ENCODE assay signal across 10 cellular contexts in genomic region chr7:127396184-127396583, GRCh38. TPM values are rescaled to one million over a fixed set of nuclear protein-coding genes. Genes with fewer than 3 reads are reported as not detected.
DNase-seq lines count a peak whose midpoint lies in the region; ATAC-seq and TF ChIP-seq lines count a peak whose summit lies in the region.
"Had no signal": no experiment of that assay in that cellular context is flagged by ENCODE, and none has a peak within 500 bp of the region (broad histone marks: within the 10 kb centered on the region; RNA-seq: fewer than 3 reads in every experiment).

No MANE protein-coding gene starts in this region.

- peak; percentile 29 for ATAC-seq in GM18909 (IDR thresholded peaks at IDR 0.05; ENCODE audit: poor library complexity, unreplicated experiment)
- no peak for ATAC-seq in HG02870 (IDR thresholded peaks at IDR 0.05; ENCODE audit: unreplicated experiment)
- ATAC-seq in stimulated activated memory B cell treated with anti-CD40 and anti-IgM and Interleukin-4, amounts not matched to agents 10 μg/mL and 1 μg/mL and 100 μg/mL, for 72 hours = no peak
- no peak for ATAC-seq in GM19023 (IDR thresholded peaks at IDR 0.05; ENCODE audit: unreplicated experiment)
- ATAC-seq in esophagus mucosa = no peak

- H3K4me3 Mint-ChIP-seq in chondrocyte (ENCODE audit: unreplicated experiment) = no peak overlapping the region
- no peak overlapping the region for H3K4me3 Mint-ChIP-seq in stimulated activated memory B cell treated with anti-CD40 and anti-IgM and Interleukin-4, amounts not matched to agents 10 μg/mL and 1 μg/mL and 100 μg/mL, for 72 hours

- no peaks in the 10 kb centered on the region for H3K36me3 Mint-ChIP-seq in chondrocyte (ENCODE audit: low read depth)
- peaks cover 5% of the 10 kb centered on the region for H3K36me3 Mint-ChIP-seq in stimulated activated memory B cell treated with anti-CD40 and anti-IgM and Interleukin-4, amounts not matched to agents 10 μg/mL and 1 μg/mL and 100 μg/mL, for 72 hours

- TF ChIP-seq CTCF in chondrocyte (IDR thresholded peaks at IDR 0.05) = peak; percentile 14

- H3K27ac Mint-ChIP-seq in chondrocyte (ENCODE audit: unreplicated experiment) = no peak overlapping the region
- H3K27ac Mint-ChIP-seq in stimulated activated memory B cell treated with anti-CD40 and anti-IgM and Interleukin-4, amounts not matched to agents 10 μg/mL and 1 μg/mL and 100 μg/mL, for 72 hours = no peak overlapping the region

- peaks cover 16% of the 10 kb centered on the region for H3K4me1 Mint-ChIP-seq in chondrocyte (ENCODE audit: low read depth)
- peaks cover 12% of the 10 kb centered on the region for H3K4me1 Mint-ChIP-seq in stimulated activated memory B cell treated with anti-CD40 and anti-IgM and Interleukin-4, amounts not matched to agents 10 μg/mL and 1 μg/mL and 100 μg/mL, for 72 hours

- peaks cover 3% of the 10 kb centered on the region for H3K9me3 Mint-ChIP-seq in chondrocyte (ENCODE audit: low read depth)
- no peaks in the 10 kb centered on the region for H3K9me3 Mint-ChIP-seq in stimulated activated memory B cell treated with anti-CD40 and anti-IgM and Interleukin-4, amounts not matched to agents 10 μg/mL and 1 μg/mL and 100 μg/mL, for 72 hours

- DNase-seq in Daoy (ENCODE audit: low read depth) (peak; percentile 15), M059J (ENCODE audit: low read depth) (peak; percentile 19), chondrocyte (ENCODE audit: low spot score) (no peak)
- DNase-seq: activated effector memory CD4-positive, alpha-beta T cell treated with anti-CD3 and anti-CD28 coated beads, Interleukin-2, amount 50 U/mL, for 16 hours; NCI-H510A had no signal

- peaks cover 29% of the 10 kb centered on the region for H3K27me3 Mint-ChIP-seq in chondrocyte (ENCODE audit: low read depth)
- no peaks in the 10 kb centered on the region for H3K27me3 Mint-ChIP-seq in stimulated activated memory B cell treated with anti-CD40 and anti-IgM and Interleukin-4, amounts not matched to agents 10 μg/mL and 1 μg/mL and 100 μg/mL, for 72 hours

RNA-seq across cellular contexts. Expression of gene ZNF800, which starts 3.7 kb away (rescaled TPM):
- total RNA-seq in Daoy (2014; rRNA removed; shearing (Covaris generic)) = 17.2 and 22.3 TPM in 2 replicates
- 24.8 and 25.1 TPM in 2 replicates for total RNA-seq in M059J (2014; rRNA removed; shearing (Covaris generic))
- total RNA-seq in chondrocyte (27.3 to 33.6 TPM (median 30.5 TPM) in 3 replicates), esophagus mucosa (17.6 TPM)
